25 cellular contexts compared by ENCODE assay signal in genomic region chr16:27483083-27483437, GRCh38.
"Had no signal": no experiment of that assay in that cellular context is flagged by ENCODE, and none has a peak within 500 bp of the region (broad histone marks: within the 10 kb centered on the region; RNA-seq: fewer than 3 reads in every experiment).

No MANE protein-coding gene starts in this region.

- ATAC-seq: effector memory CD8-positive, alpha-beta T cell; heart left ventricle; left colon; naive thymus-derived CD8-positive, alpha-beta T cell; stimulated activated effector memory CD8-positive, alpha-beta T cell treated with anti-CD3 and anti-CD28 coated beads, Interleukin-12 subunit alpha, Interleukin-12 subunit beta, amount 100 ng/mL, for 72 hours had no signal

- H3K27me3 ChIP-seq: cardiac muscle cell, esophagus squamous epithelium, heart left ventricle, hepatocyte, ovary, right lobe of liver, stomach, tibial artery had no signal

- H3K27ac Mint-ChIP-seq: type B pancreatic cell had no signal

- H3K4me1 Mint-ChIP-seq: central memory CD8-positive, alpha-beta T cell; naive thymus-derived CD8-positive, alpha-beta T cell; nephron progenitor cell; stimulated activated effector memory CD8-positive, alpha-beta T cell treated with anti-CD3 and anti-CD28 coated beads, Interleukin-12 subunit alpha, Interleukin-12 subunit beta, amount 100 ng/mL, for 72 hours had no signal

- H3K4me3 ChIP-seq: cardiac muscle cell, esophagus squamous epithelium, heart left ventricle, hepatocyte, ovary, right lobe of liver, smooth muscle cell, stomach, tibial artery had no signal

- H3K4me3 Mint-ChIP-seq: central memory CD8-positive, alpha-beta T cell; effector memory CD8-positive, alpha-beta T cell; naive thymus-derived CD8-positive, alpha-beta T cell; nephron progenitor cell; stimulated activated effector memory CD8-positive, alpha-beta T cell treated with anti-CD3 and anti-CD28 coated beads, Interleukin-12 subunit alpha, Interleukin-12 subunit beta, amount 100 ng/mL, for 72 hours; type B pancreatic cell had no signal

- H3K27ac ChIP-seq: cardiac muscle cell, esophagus squamous epithelium, heart left ventricle, hepatocyte, ovary, right lobe of liver, stomach, tibial artery had no signal

- H3K4me1 ChIP-seq: esophagus squamous epithelium, heart left ventricle, stomach, tibial artery had no signal

- H3K9me3 ChIP-seq: esophagus squamous epithelium, heart left ventricle, ovary, right lobe of liver, stomach, tibial artery had no signal

- DNase-seq: cortex of kidney; effector memory CD8-positive, alpha-beta T cell; erythroblast; esophagus squamous epithelium; heart left ventricle; kidney glomerular epithelial cell; left colon; mammary epithelial cell; mesendoderm; naive thymus-derived CD8-positive, alpha-beta T cell; nephron progenitor cell; nucleus accumbens; ovary; right lobe of liver; stimulated activated CD4-positive, alpha-beta T cell treated with anti-CD3 and anti-CD28 coated beads, Interleukin-2, amount 100 ng/mL, for 24 hours; stimulated activated CD4-positive, alpha-beta T cell treated with anti-CD3 and anti-CD28 coated beads, Interleukin-4, amount 100 ng/mL, for 24 hours; stimulated activated naive CD4-positive, alpha-beta T cell treated with Interleukin-2 at 50 U/mL for 16 hours; stomach; tibial artery had no signal

- H3K27me3 Mint-ChIP-seq: central memory CD8-positive, alpha-beta T cell; effector memory CD8-positive, alpha-beta T cell; naive thymus-derived CD8-positive, alpha-beta T cell; type B pancreatic cell had no signal

- H3K9me3 Mint-ChIP-seq: central memory CD8-positive, alpha-beta T cell; effector memory CD8-positive, alpha-beta T cell; naive thymus-derived CD8-positive, alpha-beta T cell; nephron progenitor cell; stimulated activated effector memory CD8-positive, alpha-beta T cell treated with anti-CD3 and anti-CD28 coated beads, Interleukin-12 subunit alpha, Interleukin-12 subunit beta, amount 100 ng/mL, for 72 hours; type B pancreatic cell had no signal

- H3K36me3 ChIP-seq: ovary had no signal
